9 cellular contexts compared by ENCODE assay signal in the genomic region with DNA sequence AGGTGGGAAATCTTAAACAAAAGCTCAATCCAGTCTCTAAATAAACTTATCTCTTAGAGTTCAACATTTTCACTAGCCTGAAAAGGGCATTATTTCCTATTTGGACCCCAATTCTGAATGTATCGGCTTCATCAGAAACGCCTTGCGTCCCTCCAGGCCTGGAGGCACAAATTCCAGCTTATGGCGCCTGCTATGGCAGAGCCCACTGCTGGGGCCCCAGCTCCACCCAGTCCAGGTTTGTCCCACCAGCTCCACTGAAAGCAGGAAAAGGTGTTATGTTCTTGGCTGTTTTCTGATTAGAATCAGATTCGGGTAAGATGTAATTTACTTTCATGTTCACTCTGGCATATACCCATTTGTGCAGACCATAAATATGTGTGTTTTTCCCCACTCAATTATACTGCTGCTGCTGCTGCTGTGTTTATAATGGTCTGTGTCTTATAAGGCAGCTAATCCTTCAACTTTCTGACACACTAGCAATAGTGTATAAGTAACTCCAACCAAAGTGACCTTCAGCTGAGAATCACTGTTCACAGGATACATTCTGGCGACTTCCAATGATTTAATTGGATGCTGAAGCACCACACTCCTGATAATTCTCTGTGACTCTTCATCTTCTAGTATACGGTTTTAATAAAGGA. TPM values are rescaled to one million over a fixed set of nuclear protein-coding genes. Genes with fewer than 3 reads are reported as not detected.
DNase-seq lines count a peak whose midpoint lies in the region; ATAC-seq and TF ChIP-seq lines count a peak whose summit lies in the region.
"Had no signal": no experiment of that assay in that cellular context is flagged by ENCODE, and none has a peak within 500 bp of the region (broad histone marks: within the 10 kb centered on the region; RNA-seq: fewer than 3 reads in every experiment).

No MANE protein-coding gene starts in this region.

- WGBS in suprapubic skin: 57% methylated on average over 7 of the region's 7 CpGs

- DNase-seq in activated T-cell treated with anti-CD3 and anti-CD28 coated beads, Interleukin-2, amount 50 U/mL, for 4 hours: no peak
- DNase-seq in activated T-cell treated with anti-CD3 and anti-CD28 coated beads, Interleukin-2, amount 50 U/mL, for 1 hour: no peak
- no peak for DNase-seq in activated T-helper 2 cell treated with anti-CD3 and anti-CD28 coated beads, Interferon-gamma antibody, Interleukin-2, Interleukin-4, amounts not matched to agents 10 μg/mL and 5 μg/mL and 100 μg/mL, durations not matched to agents 14 hours and 24 hours and 36 hours (ENCODE audit: low spot score)
- no peak for DNase-seq in suprapubic skin (ENCODE audit: low spot score in 2 of 2)
- DNase-seq in NCI-H187 (lab: John Stamatoyannopoulos, UW): no peak
- DNase-seq in substantia nigra (lab: John Stamatoyannopoulos, UW): no peak
- DNase-seq: NCI-H2029 treated with DMSO at 0.1 percent for 48 hours had no signal

- no peak overlapping the region for H3K27ac ChIP-seq in iPS-20b (ENCODE audit: low read length)
- H3K27ac ChIP-seq in suprapubic skin: no peak overlapping the region
- H3K27ac ChIP-seq in substantia nigra (ENCODE audit: low read depth, low read length, poor library complexity, severe bottlenecking): no peak overlapping the region

- H3K4me3 ChIP-seq in iPS-20b (ENCODE audit: low read length): 0 out of 2 replicates have a peak overlapping the region, but pooled peaks have one; percentile 33
- H3K4me3 ChIP-seq in suprapubic skin: peak overlapping the region; percentile 84

- no peak for ATAC-seq in activated T-cell treated with anti-CD3 and anti-CD28 coated beads, Interleukin-2, amount 50 U/mL, for 4 hours
- ATAC-seq in GM21737 (IDR thresholded peaks at IDR 0.05; ENCODE audit: unreplicated experiment): no peak

- H3K9me3 ChIP-seq in iPS-20b (ENCODE audit: insufficient read depth, low read depth, low read length): no peaks in the 10 kb centered on the region
- no peaks in the 10 kb centered on the region for H3K9me3 ChIP-seq in suprapubic skin

- no peaks in the 10 kb centered on the region for H3K27me3 Mint-ChIP-seq in activated T-cell treated with anti-CD3 and anti-CD28 coated beads, Interleukin-2, amount 50 U/mL, for 4 hours (ENCODE audit: low read depth)
- no peaks in the 10 kb centered on the region for H3K27me3 Mint-ChIP-seq in activated T-helper 2 cell treated with anti-CD3 and anti-CD28 coated beads, Interferon-gamma antibody, Interleukin-2, Interleukin-4, amounts not matched to agents 10 μg/mL and 5 μg/mL and 100 μg/mL, durations not matched to agents 14 hours and 24 hours and 36 hours (ENCODE audit: low read depth)

- TF ChIP-seq CTCF in suprapubic skin (IDR thresholded peaks at IDR 0.05): no peak

- H3K27me3 ChIP-seq in iPS-20b (ENCODE audit: insufficient read depth, low read length) (no peaks in the 10 kb centered on the region), suprapubic skin (no peaks in the 10 kb centered on the region)

- intact Hi-C loops in activated T-helper 2 cell treated with anti-CD3 and anti-CD28 coated beads, Interferon-gamma antibody, Interleukin-2, Interleukin-4, amounts not matched to agents 10 μg/mL and 5 μg/mL and 100 μg/mL, durations not matched to agents 14 hours and 24 hours and 36 hours (cut with micrococcal nuclease): loop anchor here (2.0 to 10.0 kb wide), 3 partner anchors 15 to 835 kb away; a partner anchor contains a TSS

- peaks cover 10% of the 10 kb centered on the region for H3K36me3 Mint-ChIP-seq in activated T-cell treated with anti-CD3 and anti-CD28 coated beads, Interleukin-2, amount 50 U/mL, for 4 hours (ENCODE audit: insufficient read depth)
- peaks cover 30% of the 10 kb centered on the region for H3K36me3 Mint-ChIP-seq in activated T-helper 2 cell treated with anti-CD3 and anti-CD28 coated beads, Interferon-gamma antibody, Interleukin-2, Interleukin-4, amounts not matched to agents 10 μg/mL and 5 μg/mL and 100 μg/mL, durations not matched to agents 14 hours and 24 hours and 36 hours (ENCODE audit: low read depth)

- no peak overlapping the region for H3K9ac ChIP-seq in iPS-20b (ENCODE audit: low read depth, low read length)

- H3K4me3 Mint-ChIP-seq in activated T-cell treated with anti-CD3 and anti-CD28 coated beads, Interleukin-2, amount 50 U/mL, for 4 hours: peak overlapping the region; percentile 52
- peak overlapping the region; percentile 76 for H3K4me3 Mint-ChIP-seq in activated T-helper 2 cell treated with anti-CD3 and anti-CD28 coated beads, Interferon-gamma antibody, Interleukin-2, Interleukin-4, amounts not matched to agents 10 μg/mL and 5 μg/mL and 100 μg/mL, durations not matched to agents 14 hours and 24 hours and 36 hours (ENCODE audit: low read depth)

- TF ChIP-seq POLR2A in suprapubic skin (IDR thresholded peaks at IDR 0.05): no peak

- peaks cover 57% of the 10 kb centered on the region for H3K4me1 Mint-ChIP-seq in activated T-cell treated with anti-CD3 and anti-CD28 coated beads, Interleukin-2, amount 50 U/mL, for 4 hours (ENCODE audit: low read depth)
- peaks cover 49% of the 10 kb centered on the region for H3K4me1 Mint-ChIP-seq in activated T-helper 2 cell treated with anti-CD3 and anti-CD28 coated beads, Interferon-gamma antibody, Interleukin-2, Interleukin-4, amounts not matched to agents 10 μg/mL and 5 μg/mL and 100 μg/mL, durations not matched to agents 14 hours and 24 hours and 36 hours (ENCODE audit: low read depth)

- H3K27ac Mint-ChIP-seq in activated T-helper 2 cell treated with anti-CD3 and anti-CD28 coated beads, Interferon-gamma antibody, Interleukin-2, Interleukin-4, amounts not matched to agents 10 μg/mL and 5 μg/mL and 100 μg/mL, durations not matched to agents 14 hours and 24 hours and 36 hours: peak overlapping the region; percentile 73

- H3K4me1 ChIP-seq in iPS-20b (ENCODE audit: insufficient read depth, low read length) (peaks cover 31% of the 10 kb centered on the region), suprapubic skin (peaks cover 69% of the 10 kb centered on the region)

- no peaks in the 10 kb centered on the region for H3K9me3 Mint-ChIP-seq in activated T-cell treated with anti-CD3 and anti-CD28 coated beads, Interleukin-2, amount 50 U/mL, for 4 hours
- H3K9me3 Mint-ChIP-seq in activated T-helper 2 cell treated with anti-CD3 and anti-CD28 coated beads, Interferon-gamma antibody, Interleukin-2, Interleukin-4, amounts not matched to agents 10 μg/mL and 5 μg/mL and 100 μg/mL, durations not matched to agents 14 hours and 24 hours and 36 hours: no peaks in the 10 kb centered on the region

- no peak for TF ChIP-seq EP300 in suprapubic skin (IDR thresholded peaks at IDR 0.05)

- H3K36me3 ChIP-seq in iPS-20b (ENCODE audit: insufficient read depth, low read depth, low read length): peaks cover 25% of the 10 kb centered on the region
- H3K36me3 ChIP-seq in suprapubic skin: peaks cover 30% of the 10 kb centered on the region

RNA-seq across cellular contexts. Expression of a gene that starts 6.4 kb away (rescaled TPM):
- 1 to 10 TPM; 3.7 to 4.2 (median 4.2) TPM for total RNA-seq in activated T-cell treated with anti-CD3 and anti-CD28 coated beads, Interleukin-2, amount 50 U/mL, for 4 hours
- total RNA-seq in activated T-helper 2 cell treated with anti-CD3 and anti-CD28 coated beads, Interferon-gamma antibody, Interleukin-2, Interleukin-4, amounts not matched to agents 10 μg/mL and 5 μg/mL and 100 μg/mL, durations not matched to agents 14 hours and 24 hours and 36 hours: 5.0 and 5.5 TPM in 2 replicates
- 10 to 100 TPM; 41.1 to 62.5 (median 51.8) TPM for total RNA-seq in suprapubic skin
